ENCODE assay signal across 22 cellular contexts in the genomic region with DNA sequence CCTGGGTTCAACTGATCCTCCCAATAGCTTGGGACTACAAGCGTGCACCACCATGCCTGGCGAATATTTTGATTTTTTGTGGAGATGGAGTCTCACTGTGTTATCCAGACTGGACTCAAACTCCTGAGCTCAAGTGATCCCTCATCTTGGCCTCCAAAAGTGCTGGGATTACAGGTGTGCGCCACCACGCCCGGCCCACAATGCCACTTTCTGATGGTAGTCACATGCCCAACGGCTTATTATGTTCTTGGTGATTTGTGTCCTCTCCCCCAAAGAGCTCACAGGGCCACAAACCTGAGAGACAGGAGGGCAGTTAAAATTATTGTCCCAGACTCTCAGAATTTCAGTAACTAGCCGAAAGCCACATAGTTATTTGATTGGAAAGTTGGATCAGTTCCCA. TPM values are rescaled to one million over a fixed set of nuclear protein-coding genes. Genes with fewer than 3 reads are reported as not detected.
"Had no signal": no experiment of that assay in that cellular context is flagged by ENCODE, and none has a peak within 500 bp of the region (broad histone marks: within the 10 kb centered on the region; RNA-seq: fewer than 3 reads in every experiment).

No MANE protein-coding gene starts in this region.

- H3K9me3 ChIP-seq: SJSA1 had no signal

- DNase-seq: KBM-7, MV-4-11, NCI-H1048, NCI-H1105, NCI-H1417, NCI-H1436 treated with DMSO at 0.1 percent for 48 hours, NCI-H1694, NCI-H187 treated with DMSO at 0.1 percent for 48 hours, NCI-H2029 treated with DMSO at 0.1 percent for 48 hours, NCI-H2227 treated with DMSO at 0.1 percent for 48 hours, NCI-H524 treated with DMSO at 0.1 percent for 48 hours, NCI-H69, NCI-H82, Right ventricle myocardium superior, RPMI8226, SIG-M5 had no signal

- H3K4me3 ChIP-seq: SJSA1, SK-N-MC had no signal

- H3K27me3 ChIP-seq: SJSA1 had no signal

- H3K36me3 ChIP-seq: SJSA1 had no signal

- H3K27ac ChIP-seq: SJSA1, SK-N-MC had no signal

- FAIRE-seq: RCC 7860 had no signal

RNA-seq across cellular contexts. Expression of a gene that starts 9.6 kb away (rescaled TPM):
- total RNA-seq: HT-29, MCF 10A, NCI-H460, SJSA1 had no signal
